1 cellular context compared by ENCODE assay signal in genomic region chr15:81323944-81324881, GRCh38.
TF ChIP-seq lines count a peak whose summit lies in the region.

Gene STARD5 (minus strand): TSS chr15:81324141. CDS start chr15:81324099, 42 bp downstream.

TF ChIP-seq in HepG2, 621 proteins besides CTCF, POLR2A, EP300 and RAD21 (continued from another document):
- TF ChIP-seq MXD1 (CRISPR knock-in tag; IDR thresholded peaks at IDR 0.05) (0 out of 2 replicates have a peak, but pooled peaks have one; percentile 73), SRF (IDR thresholded peaks at IDR 0.05; ENCODE audit: low read depth, low read length) (no peak), ASH2L (IDR thresholded peaks at IDR 0.05; ENCODE audit: insufficient read length, low read depth, low read length) (peak; percentile 56), PHF21A (CRISPR knock-in tag; IDR thresholded peaks at IDR 0.05) (peak; percentile 66), NFYC (CRISPR knock-in tag; IDR thresholded peaks at IDR 0.05) (peak; percentile 88), ARID2 (CRISPR knock-in tag; IDR thresholded peaks at IDR 0.05; ENCODE audit: borderline replicate concordance) (peak; percentile 36; the same call in 1 of the 2 replicates), NAIF1 (CRISPR knock-in tag; IDR thresholded peaks at IDR 0.05; ENCODE audit: borderline replicate concordance) (no peak), SP1 (IDR thresholded peaks at IDR 0.05) (0 out of 2 replicates have a peak, but pooled peaks have one; percentile 25), SP1 (CRISPR knock-in tag; IDR thresholded peaks at IDR 0.05) (peak; percentile 89), ZNF512 (CRISPR knock-in tag; IDR thresholded peaks at IDR 0.05) (no peak), HDAC1 (CRISPR knock-in tag; IDR thresholded peaks at IDR 0.05) (peak; percentile 53; the same call in 1 of the 2 replicates), ZFP37 (CRISPR knock-in tag; IDR thresholded peaks at IDR 0.05; ENCODE audit: borderline replicate concordance) (no peak), SOX6 (IDR thresholded peaks at IDR 0.05) (no peak), SOX6 (CRISPR knock-in tag; IDR thresholded peaks at IDR 0.05) (0 out of 2 replicates have a peak, but pooled peaks have one; percentile 26), ZNF460 (CRISPR knock-in tag; IDR thresholded peaks at IDR 0.05; ENCODE audit: borderline replicate concordance) (no peak), PRPF4 (IDR thresholded peaks at IDR 0.05; ENCODE audit: low read depth, low read length, poor library complexity, severe bottlenecking) (no peak), ZNF484 (CRISPR knock-in tag; IDR thresholded peaks at IDR 0.05; ENCODE audit: borderline replicate concordance, low read depth) (no peak), FOXA3 (CRISPR knock-in tag; IDR thresholded peaks at IDR 0.05) (no peak), MAFK (conservative IDR thresholded peaks at IDR 0.05 in 1 of 2, IDR thresholded peaks at IDR 0.05 in 1 of 2; ENCODE audit: low read length in 2 of 2) (no peak), CENPBD1 (CRISPR knock-in tag; IDR thresholded peaks at IDR 0.05; ENCODE audit: borderline replicate concordance, low read depth) (no peak), MYC (CRISPR knock-in tag; IDR thresholded peaks at IDR 0.05; ENCODE audit: borderline replicate concordance) (peak; percentile 60; the same call in 1 of the 2 replicates), PITX1 (CRISPR knock-in tag; IDR thresholded peaks at IDR 0.05) (peak; percentile 55; the same call in 1 of the 2 replicates), ELF4 (CRISPR knock-in tag; IDR thresholded peaks at IDR 0.05; ENCODE audit: borderline replicate concordance) (no peak), KDM3A (CRISPR knock-in tag; IDR thresholded peaks at IDR 0.05; ENCODE audit: low read depth) (no peak), GPN1 (CRISPR knock-in tag; IDR thresholded peaks at IDR 0.05; ENCODE audit: borderline replicate concordance) (no peak), NCOR1 (IDR thresholded peaks at IDR 0.05; ENCODE audit: borderline replicate concordance, low read length) (no peak), ATF4 (CRISPR knock-in tag; IDR thresholded peaks at IDR 0.05) (0 out of 4 replicates have a peak, but pooled peaks of 1 of the 2 experiments have one; percentile 9), SIX1 (CRISPR knock-in tag; IDR thresholded peaks at IDR 0.05; ENCODE audit: borderline replicate concordance) (no peak), SOX13 (IDR thresholded peaks at IDR 0.05) (no peak), SOX13 (CRISPR knock-in tag; conservative IDR thresholded peaks at IDR 0.05 in 1 of 2, IDR thresholded peaks at IDR 0.05 in 1 of 2) (0 out of 4 replicates have a peak, but pooled peaks of 1 of the 2 experiments have one; percentile 13), UBTF (CRISPR knock-in tag; IDR thresholded peaks at IDR 0.05) (peak; percentile 60), ZMAT3 (CRISPR knock-in tag; conservative IDR thresholded peaks at IDR 0.05) (no peak), FIP1L1 (IDR thresholded peaks at IDR 0.05; ENCODE audit: borderline replicate concordance, insufficient read depth, low read depth, low read length) (no peak), SYNCRIP (IDR thresholded peaks at IDR 0.05; ENCODE audit: insufficient read depth, low read depth, low read length) (no peak), ZNF607 (CRISPR knock-in tag; IDR thresholded peaks at IDR 0.05; ENCODE audit: borderline replicate concordance) (0 out of 2 replicates have a peak, but pooled peaks have one; percentile 34), SNAPC5 (CRISPR knock-in tag; IDR thresholded peaks at IDR 0.05; ENCODE audit: borderline replicate concordance) (no peak), ZNF562 (CRISPR knock-in tag; IDR thresholded peaks at IDR 0.05; ENCODE audit: borderline replicate concordance) (no peak), SP5 (CRISPR knock-in tag; IDR thresholded peaks at IDR 0.05; ENCODE audit: borderline replicate concordance, low read depth) (peak; percentile 58; the same call in 1 of the 2 replicates), CHD2 (IDR thresholded peaks at IDR 0.05; ENCODE audit: low read depth, low read length) (no peak), ZNF589 (CRISPR knock-in tag; conservative IDR thresholded peaks at IDR 0.05) (0 out of 2 replicates have a peak, but pooled peaks have one; percentile 41), ZNF569 (CRISPR knock-in tag; IDR thresholded peaks at IDR 0.05; ENCODE audit: borderline replicate concordance) (no peak), SAP130 (CRISPR knock-in tag; IDR thresholded peaks at IDR 0.05; ENCODE audit: low read depth) (peak; percentile 54), TRIM24 (CRISPR knock-in tag; IDR thresholded peaks at IDR 0.05) (no peak), ZNF674 (CRISPR knock-in tag; IDR thresholded peaks at IDR 0.05; ENCODE audit: low read depth) (no peak), ZC3H4 (CRISPR knock-in tag; IDR thresholded peaks at IDR 0.05; ENCODE audit: borderline replicate concordance) (no peak)
